Comparison of ENCODE assay signal across 17 cellular contexts in genomic region chr1:83828456-83828855, GRCh38.
"Had no signal": no experiment of that assay in that cellular context is flagged by ENCODE, and none has a peak within 500 bp of the region (broad histone marks: within the 10 kb centered on the region; RNA-seq: fewer than 3 reads in every experiment).

No MANE protein-coding gene starts in this region.

- H3K36me3 ChIP-seq: breast epithelium, Peyer's patch had no signal

- DNase-seq: activated CD4-positive, alpha-beta T cell treated with anti-CD3 and anti-CD28 coated beads, Interleukin-2, amount 10 ng/mL, durations not matched to agents 24 days and 14 days; activated CD4-positive, alpha-beta T cell treated with anti-CD3 and anti-CD28 coated beads, Interleukin-2, amount 50 U/mL, for 48 hours; activated gamma-delta T cell; activated naive CD4-positive, alpha-beta T cell treated with anti-CD3 and anti-CD28 coated beads for 36 hours; activated T-cell treated with anti-CD3 and anti-CD28 coated beads, Interleukin-2, amount 50 U/mL, for 48 hours; caudate nucleus; MV-4-11; NCI-H1092 treated with DMSO at 0.1 percent for 48 hours; NCI-H1417 treated with DMSO at 0.1 percent for 48 hours; NCI-H2029 treated with DMSO at 0.1 percent for 48 hours; NCI-H510A treated with DMSO at 0.1 percent for 48 hours; Peyer's patch; SHP77 treated with DMSO at 0.1 percent for 48 hours had no signal

- H3K9ac ChIP-seq: KMS-11 had no signal

- H3K4me1 ChIP-seq: breast epithelium, Peyer's patch had no signal

- ATAC-seq: activated CD4-positive, CD25-positive, alpha-beta regulatory T cell treated with anti-CD3 and anti-CD28 coated beads, Interleukin-2, amount 50 U/mL, for 24 hours; activated T-helper 17 cell treated with anti-CD3 and anti-CD28 coated beads, Interleukin-2, amount 50 U/mL, for 72 hours had no signal

- H3K27me3 ChIP-seq: breast epithelium, Peyer's patch had no signal

- H3K4me2 ChIP-seq: KMS-11 had no signal

- H3K27ac ChIP-seq: breast epithelium, KMS-11, Peyer's patch had no signal

- H3K4me3 ChIP-seq: breast epithelium, Peyer's patch had no signal

- H3K9me3 ChIP-seq: Peyer's patch had no signal
